ENCODE assay signal across 9 cellular contexts in genomic region chr5:132754947-132755346, GRCh38. TPM values are rescaled to one million over a fixed set of nuclear protein-coding genes. Genes with fewer than 3 reads are reported as not detected.
A peak's percentile ranks its signal among the peaks of the same experiment; 100 is the strongest.
DNase-seq lines count a peak whose midpoint lies in the region; ATAC-seq and TF ChIP-seq lines count a peak whose summit lies in the region.
"Had no signal": no experiment of that assay in that cellular context is flagged by ENCODE, and none has a peak within 500 bp of the region (broad histone marks: within the 10 kb centered on the region; RNA-seq: fewer than 3 reads in every experiment).

No MANE protein-coding gene starts in this region.

- TF ChIP-seq EP300 in transverse colon (IDR thresholded peaks at IDR 0.05; ENCODE audit: low read depth), result no peak
- no peak for TF ChIP-seq EP300 in sigmoid colon (IDR thresholded peaks at IDR 0.05)

- H3K9me3 ChIP-seq in cardiac muscle cell (ENCODE audit: low read depth) (no peaks in the 10 kb centered on the region), fibroblast of lung (ENCODE audit: control insufficient read depth, insufficient read depth, low read depth, low read length) (no peaks in the 10 kb centered on the region), transverse colon (no peaks in the 10 kb centered on the region), mucosa of descending colon (no peaks in the 10 kb centered on the region), sigmoid colon (no peaks in the 10 kb centered on the region)

- H3K36me3 ChIP-seq in cardiac muscle cell (peaks cover 3% of the 10 kb centered on the region), fibroblast of lung (ENCODE audit: control insufficient read depth, insufficient read depth, low read length) (peaks cover 6% of the 10 kb centered on the region), transverse colon (peaks cover 0 to 4% (median 0%) of the 10 kb centered on the region in 4 donors), mucosa of descending colon (ENCODE audit: low read depth) (no peaks in the 10 kb centered on the region), sigmoid colon (peaks cover 0 to 30% (median 2%) of the 10 kb centered on the region in 4 donors)

- DNase-seq in cardiac muscle cell (ENCODE audit: low read depth in 1 of 2, low spot score in 1 of 2) (peak; percentile 35 to 58), left ventricle myocardium superior (no peak), SK-MEL-5 (ENCODE audit: low read depth, low spot score) (peak; percentile 49), fibroblast of lung (ENCODE audit: low read depth in 2 of 2) (peak in 1 of 2 donors; percentile 59), transverse colon (peak; percentile 2), mucosa of descending colon (no peak), NCI-H146 (lab: John Stamatoyannopoulos, UW) (no peak), sigmoid colon (no peak)
- DNase-seq: NCI-H2029 treated with DMSO at 0.1 percent for 48 hours had no signal

- H3K27me3 ChIP-seq in cardiac muscle cell (peaks cover 16% of the 10 kb centered on the region), fibroblast of lung (ENCODE audit: control insufficient read depth, insufficient read depth, low read length) (no peaks in the 10 kb centered on the region), transverse colon (no peaks in the 10 kb centered on the region), sigmoid colon (no peaks in the 10 kb centered on the region)

- intact Hi-C loops in left ventricle myocardium superior (cut with micrococcal nuclease) (no loop called here), transverse colon (cut with DNase I; ENCODE audit: low total_unique reads) (no loop called here), mucosa of descending colon (cut with DNase I, micrococcal nuclease) (no loop called here), sigmoid colon (cut with DNase I) (no loop called here)

- H3K27ac ChIP-seq in cardiac muscle cell, result no peak overlapping the region
- no peak overlapping the region for H3K27ac ChIP-seq in fibroblast of lung (ENCODE audit: insufficient read depth, low read length)
- H3K27ac ChIP-seq in transverse colon, result no peak overlapping the region
- no peak overlapping the region for H3K27ac ChIP-seq in sigmoid colon

- no peak overlapping the region for H3K4me2 ChIP-seq in fibroblast of lung (ENCODE audit: extremely low read depth, insufficient read depth, low read length)

- H3K9ac ChIP-seq in fibroblast of lung (ENCODE audit: insufficient read depth, low read length), result no peak overlapping the region

- H3K4me3 ChIP-seq in cardiac muscle cell (no peak overlapping the region), fibroblast of lung (replicated peaks in 1 of 4; ENCODE audit: control extremely low read depth in 1 of 4, insufficient read depth in 1 of 4, low read depth in 3 of 4, low read length in 4 of 4) (no peak overlapping the region), transverse colon (no peak overlapping the region), mucosa of descending colon (no peak overlapping the region), sigmoid colon (no peak overlapping the region)

- TF ChIP-seq CTCF in cardiac muscle cell (IDR thresholded peaks at IDR 0.05; ENCODE audit: low read depth, low read length) (peak; percentile 30), fibroblast of lung (conservative IDR thresholded peaks at IDR 0.05 in 1 of 2, IDR thresholded peaks at IDR 0.05 in 1 of 2; ENCODE audit: low read depth in 1 of 2, low read length in 2 of 2) (peak; percentile 33 to 43), transverse colon (IDR thresholded peaks at IDR 0.05) (no peak), mucosa of descending colon (IDR thresholded peaks at IDR 0.05) (no peak), sigmoid colon (IDR thresholded peaks at IDR 0.05) (no peak)

- TF ChIP-seq POLR2A in transverse colon (IDR thresholded peaks at IDR 0.05), result no peak
- TF ChIP-seq POLR2A in sigmoid colon (IDR thresholded peaks at IDR 0.05), result no peak

- no peak overlapping the region for H2AFZ ChIP-seq in fibroblast of lung (ENCODE audit: low read length)

- H3K79me2 ChIP-seq in fibroblast of lung (ENCODE audit: control insufficient read depth, insufficient read depth, low read length), result no peaks in the 10 kb centered on the region

- in situ Hi-C loops in SK-MEL-5 (cut with HindIII; ENCODE audit: low pct_unique_long_range_greater_than_20kb, low sequenced_read_pairs) (no loop called here), transverse colon (cut with MboI; ENCODE audit: low pct_ligation_motif_present in 1 of 4, low pct_unique_long_range_greater_than_20kb in 1 of 4, low sequenced_read_pairs in 3 of 4) (no loop called here)

- no peaks in the 10 kb centered on the region for H4K20me1 ChIP-seq in fibroblast of lung (ENCODE audit: control insufficient read depth, extremely low read depth, insufficient read depth, low read length)

- ATAC-seq in left ventricle myocardium superior, result no peak
- no peak for ATAC-seq in mucosa of descending colon

- H3K4me1 ChIP-seq in cardiac muscle cell (ENCODE audit: low read depth) (no peaks in the 10 kb centered on the region), fibroblast of lung (ENCODE audit: control insufficient read depth, extremely low read depth, insufficient read depth, low read length) (peaks cover 7% of the 10 kb centered on the region), transverse colon (no peaks in the 10 kb centered on the region), mucosa of descending colon (ENCODE audit: low read depth) (no peaks in the 10 kb centered on the region), sigmoid colon (no peaks in the 10 kb centered on the region)

RNA-seq across cellular contexts. Expression of gene CCNI2, which starts 7.7 kb away (rescaled TPM):
- total RNA-seq in cardiac muscle cell, result not detected in 2 replicates
- polyA plus RNA-seq in cardiac muscle cell, result 0.66 and 0.97 TPM in 2 replicates
- 0.10 TPM for total RNA-seq in left ventricle myocardium superior
- not detected in 2 replicates for total RNA-seq in SK-MEL-5 (2014; rRNA removed; shearing (Covaris generic))
- not detected in 2 replicates for polyA plus RNA-seq in SK-MEL-5 (2015; cell fraction: cytosol; rRNA removed)
- not detected in 2 replicates for polyA plus RNA-seq in SK-MEL-5 (2015; cell fraction: nucleus; rRNA removed)
- under 0.01 TPM in 1 of 2 replicates, not detected in the other for total RNA-seq in fibroblast of lung
- not detected in 2 replicates for polyA plus RNA-seq in fibroblast of lung
- polyA plus RNA-seq in fibroblast of lung (2012), result 0.89 and 0.99 TPM in 2 replicates
- polyA minus RNA-seq in fibroblast of lung (ENCODE audit: low replicate concordance), result not detected in 2 replicates
- total RNA-seq in transverse colon, result 10 to 100 TPM in 1 of 4 donors, 1 to 10 TPM in 3; 3.0 to 13.0 (median 7.1) TPM
- total RNA-seq in mucosa of descending colon, result 10 to 100 TPM in 2 of 3 donors, 1 to 10 TPM in 1; 7.1 to 12.3 (median 12.0) TPM
- total RNA-seq in sigmoid colon, result 1 to 10 TPM in 1 of 4 donors, not detected in 3; 1.4 TPM
- polyA plus RNA-seq in sigmoid colon, result 1 to 10 TPM; 1.8 to 5.3 (median 2.3) TPM

RNA-seq across cellular contexts. Expression of gene KIF3A, which starts 17.6 kb away (rescaled TPM):
- total RNA-seq in cardiac muscle cell (4.8 and 5.4 TPM in 2 replicates), left ventricle myocardium superior (12.4 TPM), fibroblast of lung (10.5 and 11.2 TPM in 2 replicates), transverse colon (1 to 10 TPM; 1.9 to 7.0 (median 2.8) TPM), mucosa of descending colon (10 to 100 TPM in 1 of 3 donors, 1 to 10 TPM in 2; 3.2 to 11.0 (median 3.8) TPM), sigmoid colon (10 to 100 TPM in 2 of 4 donors, 1 to 10 TPM in 2; 7.1 to 19.9 (median 12.9) TPM)
- polyA plus RNA-seq in cardiac muscle cell (10.5 and 13.4 TPM in 2 replicates), fibroblast of lung (7.3 and 8.8 TPM in 2 replicates), sigmoid colon (1 to 10 TPM; 1.2 to 2.7 (median 1.8) TPM)
- 6.7 and 10.9 TPM in 2 replicates for total RNA-seq in SK-MEL-5 (2014; rRNA removed; shearing (Covaris generic))
- polyA plus RNA-seq in SK-MEL-5 (2015; cell fraction: cytosol; rRNA removed), result 5.8 and 6.1 TPM in 2 replicates
- 10.4 and 11.0 TPM in 2 replicates for polyA plus RNA-seq in SK-MEL-5 (2015; cell fraction: nucleus; rRNA removed)
- polyA plus RNA-seq in fibroblast of lung (2012), result 5.8 and 6.3 TPM in 2 replicates
- 1.1 and 1.3 TPM in 2 replicates for polyA minus RNA-seq in fibroblast of lung (ENCODE audit: low replicate concordance)

RNA-seq across cellular contexts. Expression of gene SEPTIN8, which starts 22.1 kb away (rescaled TPM):
- 41.0 and 51.9 TPM in 2 replicates for total RNA-seq in cardiac muscle cell
- polyA plus RNA-seq in cardiac muscle cell, result 18.6 and 24.4 TPM in 2 replicates
- 30.4 TPM for total RNA-seq in left ventricle myocardium superior
- 20.4 and 21.4 TPM in 2 replicates for total RNA-seq in SK-MEL-5 (2014; rRNA removed; shearing (Covaris generic))
- 21.1 and 25.9 TPM in 2 replicates for polyA plus RNA-seq in SK-MEL-5 (2015; cell fraction: cytosol; rRNA removed)
- 104 and 119 TPM in 2 replicates for polyA plus RNA-seq in SK-MEL-5 (2015; cell fraction: nucleus; rRNA removed)
- 50.3 and 64.2 TPM in 2 replicates for total RNA-seq in fibroblast of lung
- 62.1 and 71.1 TPM in 2 replicates for polyA plus RNA-seq in fibroblast of lung
- polyA plus RNA-seq in fibroblast of lung (2012), result 46.2 and 52.5 TPM in 2 replicates
- polyA minus RNA-seq in fibroblast of lung (ENCODE audit: low replicate concordance), result 38.9 and 78.1 TPM in 2 replicates
- total RNA-seq in transverse colon, result 10 to 100 TPM; 38.4 to 70.7 (median 53.5) TPM
- total RNA-seq in mucosa of descending colon, result 10 to 100 TPM; 49.9 to 64.7 (median 61.1) TPM
- total RNA-seq in sigmoid colon, result 10 to 100 TPM; 21.4 to 36.0 (median 30.9) TPM
- polyA plus RNA-seq in sigmoid colon, result 10 to 100 TPM; 19.2 to 38.0 (median 30.7) TPM

RNA-seq across cellular contexts. Expression of gene SOWAHA, which starts 58.2 kb away (rescaled TPM):
- total RNA-seq in cardiac muscle cell (0.14 TPM in 1 of 2 replicates, not detected in the other), left ventricle myocardium superior (0.17 TPM), fibroblast of lung (0.17 and 0.26 TPM in 2 replicates), transverse colon (10 to 100 TPM; 35.2 to 93.5 (median 76.0) TPM), mucosa of descending colon (10 to 100 TPM; 11.6 to 44.5 (median 24.3) TPM), sigmoid colon (under 1 TPM in 2 of 4 donors, not detected in 2; 0.16 to 0.36 TPM)
- polyA plus RNA-seq in cardiac muscle cell (not detected in 2 replicates), fibroblast of lung (0.02 and 0.03 TPM in 2 replicates), sigmoid colon (10 to 100 TPM in 2 of 3 donors, 1 to 10 TPM in 1; 8.0 to 33.8 (median 26.4) TPM)
- total RNA-seq in SK-MEL-5 (2014; rRNA removed; shearing (Covaris generic)), result not detected in 2 replicates
- not detected in 2 replicates for polyA plus RNA-seq in SK-MEL-5 (2015; cell fraction: cytosol; rRNA removed)
- polyA plus RNA-seq in SK-MEL-5 (2015; cell fraction: nucleus; rRNA removed), result not detected in 2 replicates
- polyA plus RNA-seq in fibroblast of lung (2012), result not detected in 2 replicates
- not detected in 2 replicates for polyA minus RNA-seq in fibroblast of lung (ENCODE audit: low replicate concordance)

Comparison
In these comparisons a context has a peak if more than half of its experiments do, and no peak if none do; other contexts are left out.
1. DNase-seq: peak in cardiac muscle cell (2 of 2), SK-MEL-5 (single experiment) and transverse colon (single experiment); none in left ventricle myocardium superior (single experiment), mucosa of descending colon (0 of 3), NCI-H146 (single experiment) and sigmoid colon (single experiment).
2. CTCF ChIP-seq: peak in cardiac muscle cell (single experiment) and fibroblast of lung (2 of 2); none in transverse colon (0 of 5), mucosa of descending colon (single experiment) and sigmoid colon (0 of 4).